In the genomic region with DNA sequence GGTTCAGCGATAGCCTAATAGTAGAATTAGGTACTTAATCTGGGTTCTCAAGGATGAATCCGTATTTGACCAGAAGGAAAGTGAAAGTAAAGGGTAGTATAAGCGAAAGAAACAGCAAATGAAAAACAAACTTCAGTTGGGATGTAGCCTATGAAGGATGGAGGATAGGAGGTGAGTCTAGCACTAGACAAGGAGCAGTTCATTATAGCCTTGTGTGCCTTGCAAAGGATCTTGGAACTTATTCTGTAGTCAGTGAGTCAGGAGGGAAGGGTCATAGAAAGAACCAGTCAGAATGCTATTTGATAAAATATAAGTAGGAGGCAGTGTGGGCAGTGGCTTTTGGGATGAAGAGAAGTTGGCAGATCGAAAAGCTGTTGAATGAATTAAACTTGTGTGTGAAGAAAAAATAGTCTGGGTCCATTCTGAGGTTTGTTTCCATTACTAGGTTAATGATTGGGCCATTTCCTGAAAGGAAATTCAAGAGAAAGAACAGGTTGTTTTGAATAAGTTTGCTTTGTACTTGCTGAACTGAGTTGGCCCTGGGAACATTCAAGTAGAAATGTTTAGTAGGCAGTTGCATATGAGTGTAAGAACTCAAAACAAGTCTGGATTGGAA, we compare ENCODE assay signal across 12 cellular contexts. TPM values are rescaled to one million over a fixed set of nuclear protein-coding genes. Genes with fewer than 3 reads are reported as not detected.
DNase-seq lines count a peak whose midpoint lies in the region; ATAC-seq and TF ChIP-seq lines count a peak whose summit lies in the region.
"Had no signal": no experiment of that assay in that cellular context is flagged by ENCODE, and none has a peak within 500 bp of the region (broad histone marks: within the 10 kb centered on the region; RNA-seq: fewer than 3 reads in every experiment).

No MANE protein-coding gene starts in this region.

- peaks cover 0 to 1% of the 10 kb centered on the region in 2 donors for H3K9me3 Mint-ChIP-seq in activated T-cell treated with anti-CD3 and anti-CD28 coated beads, Interleukin-2, amount 50 U/mL, for 72 hours
- H3K9me3 Mint-ChIP-seq in T-cell, result no peaks in the 10 kb centered on the region
- H3K9me3 Mint-ChIP-seq in stimulated activated effector memory CD8-positive, alpha-beta T cell treated with anti-CD3 and anti-CD28 coated beads, Interleukin-12 subunit alpha, Interleukin-12 subunit beta, amount 100 ng/mL, for 72 hours, result no peaks in the 10 kb centered on the region

- peak overlapping the region; percentile 72 for H3K27ac Mint-ChIP-seq in activated T-cell treated with anti-CD3 and anti-CD28 coated beads, Interleukin-2, amount 50 U/mL, for 72 hours
- H3K27ac Mint-ChIP-seq in T-cell, result peak overlapping the region; percentile 69 to 83
- H3K27ac Mint-ChIP-seq in stimulated activated effector memory CD8-positive, alpha-beta T cell treated with anti-CD3 and anti-CD28 coated beads, Interleukin-12 subunit alpha, Interleukin-12 subunit beta, amount 100 ng/mL, for 72 hours, result peak overlapping the region; percentile 46
- H3K27ac Mint-ChIP-seq: mesothelial cell of epicardium had no signal

- TF ChIP-seq CTCF in epithelial cell of proximal tubule (conservative IDR thresholded peaks at IDR 0.05; ENCODE audit: low read depth, low read length), result no peak

- no peak for DNase-seq in activated T-cell treated with anti-CD3 and anti-CD28 coated beads, Interleukin-2, amount 50 U/mL, for 72 hours
- DNase-seq in activated T-cell treated with anti-CD3 and anti-CD28 coated beads, Interleukin-2, amount 50 U/mL, for 1 hour, result no peak
- no peak for DNase-seq in T-cell
- DNase-seq in epithelial cell of proximal tubule (ENCODE audit: low read depth), result peak; percentile 15
- no peak for DNase-seq in stimulated activated effector memory CD8-positive, alpha-beta T cell treated with anti-CD3 and anti-CD28 coated beads, Interleukin-12 subunit alpha, Interleukin-12 subunit beta, amount 100 ng/mL, for 72 hours (ENCODE audit: low spot score in 2 of 2)
- no peak for DNase-seq in central memory CD4-positive, alpha-beta T cell
- DNase-seq in AG08395 (ENCODE audit: low spot score), result no peak
- DNase-seq: SK-N-SH had no signal

- CTCF ChIA-PET in T-cell (lab: Charles Lee), result interaction anchor here in 1 of 2 donors (0.7 to 1.6 kb wide), 2 partner anchors 102 to 113 kb away, joined by 3 to 4 read pairs; no protein-coding TSS in a partner anchor

- peaks cover 47% of the 10 kb centered on the region for H3K4me1 Mint-ChIP-seq in activated T-cell treated with anti-CD3 and anti-CD28 coated beads, Interleukin-2, amount 50 U/mL, for 72 hours (ENCODE audit: low read depth)
- H3K4me1 Mint-ChIP-seq in T-cell, result peaks cover 62 to 76% (median 76%) of the 10 kb centered on the region in 3 donors
- H3K4me1 Mint-ChIP-seq in stimulated activated effector memory CD8-positive, alpha-beta T cell treated with anti-CD3 and anti-CD28 coated beads, Interleukin-12 subunit alpha, Interleukin-12 subunit beta, amount 100 ng/mL, for 72 hours, result peaks cover 45% of the 10 kb centered on the region
- H3K4me1 Mint-ChIP-seq: mesothelial cell of epicardium had no signal

- H3K4me3 Mint-ChIP-seq in activated T-cell treated with anti-CD3 and anti-CD28 coated beads, Interleukin-2, amount 50 U/mL, for 72 hours, result peak overlapping the region; percentile 66 to 84
- H3K4me3 Mint-ChIP-seq in T-cell, result peak overlapping the region; percentile 54 to 66 (median 64)
- H3K4me3 Mint-ChIP-seq in stimulated activated effector memory CD8-positive, alpha-beta T cell treated with anti-CD3 and anti-CD28 coated beads, Interleukin-12 subunit alpha, Interleukin-12 subunit beta, amount 100 ng/mL, for 72 hours, result peak overlapping the region; percentile 44
- H3K4me3 Mint-ChIP-seq: mesothelial cell of epicardium had no signal

- POLR2A ChIA-PET in T-cell (lab: Charles Lee), result interaction anchor here in 1 of 2 donors (1.2 kb wide), 1 partner anchor 42 kb away, joined by 3 read pairs; no protein-coding TSS in a partner anchor

- peak; percentile 47 to 69 for ATAC-seq in activated T-cell treated with anti-CD3 and anti-CD28 coated beads, Interleukin-2, amount 50 U/mL, for 72 hours (replicated peaks in 1 of 2)
- ATAC-seq in T-cell (replicated peaks in 1 of 4) (peak in 3 of 4 experiments; percentile 6 to 35 (median 34)), HG03039 (IDR thresholded peaks at IDR 0.05; ENCODE audit: unreplicated experiment) (no peak)
- peak; percentile 77 for ATAC-seq in stimulated activated effector memory CD8-positive, alpha-beta T cell treated with anti-CD3 and anti-CD28 coated beads, Interleukin-12 subunit alpha, Interleukin-12 subunit beta, amount 100 ng/mL, for 72 hours

- H3K27me3 Mint-ChIP-seq in activated T-cell treated with anti-CD3 and anti-CD28 coated beads, Interleukin-2, amount 50 U/mL, for 72 hours (ENCODE audit: low read depth), result no peaks in the 10 kb centered on the region
- H3K27me3 Mint-ChIP-seq in T-cell, result no peaks in the 10 kb centered on the region

- H3K4me3 ChIP-seq in epithelial cell of proximal tubule (ENCODE audit: low read depth, low read length), result no peak overlapping the region
- H3K4me3 ChIP-seq: coronary artery, hepatocyte had no signal

- H3K36me3 Mint-ChIP-seq in activated T-cell treated with anti-CD3 and anti-CD28 coated beads, Interleukin-2, amount 50 U/mL, for 72 hours (ENCODE audit: insufficient read depth in 2 of 2), result peaks cover 18 to 56% of the 10 kb centered on the region in 2 donors
- peaks cover 53% of the 10 kb centered on the region for H3K36me3 Mint-ChIP-seq in T-cell
- peaks cover 93% of the 10 kb centered on the region for H3K36me3 Mint-ChIP-seq in stimulated activated effector memory CD8-positive, alpha-beta T cell treated with anti-CD3 and anti-CD28 coated beads, Interleukin-12 subunit alpha, Interleukin-12 subunit beta, amount 100 ng/mL, for 72 hours

RNA-seq across cellular contexts. Expression of gene ANKRD12, which starts 48.5 kb away (rescaled TPM):
- total RNA-seq in activated T-cell treated with anti-CD3 and anti-CD28 coated beads, Interleukin-2, amount 50 U/mL, for 72 hours, result 100 to 1,000 TPM in 1 of 2 donors, 10 to 100 TPM in 1; 84.4 to 123 TPM
- total RNA-seq in T-cell (100 to 1,000 TPM; 183 to 211 (median 199) TPM), epithelial cell of proximal tubule (3.7 and 8.5 TPM in 2 replicates)
